In the genomic region with DNA sequence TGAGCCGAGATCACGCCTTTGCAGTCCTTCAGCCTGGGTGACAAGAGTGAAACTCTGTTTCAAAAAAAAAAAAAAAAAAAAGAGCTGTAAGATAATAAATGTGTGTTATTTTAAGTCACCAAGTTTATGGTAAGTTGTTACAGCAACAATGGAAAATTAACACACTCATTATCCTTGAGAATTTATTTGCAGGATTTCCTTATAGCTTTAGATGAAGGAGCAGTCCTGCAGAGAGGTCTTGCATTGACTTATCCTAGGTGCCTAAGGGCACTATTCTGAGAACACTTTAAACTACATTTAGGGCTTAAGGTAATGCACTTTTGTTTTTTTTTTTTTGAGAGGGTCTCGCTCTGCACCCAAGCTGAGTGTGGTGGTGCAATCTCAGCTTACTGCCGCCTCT, we compare ENCODE assay signal across 26 cellular contexts.
"Had no signal": no experiment of that assay in that cellular context is flagged by ENCODE, and none has a peak within 500 bp of the region (broad histone marks: within the 10 kb centered on the region; RNA-seq: fewer than 3 reads in every experiment).

No MANE protein-coding gene starts in this region.

- H3K27me3 ChIP-seq: neural progenitor cell, ovary, right lobe of liver, sigmoid colon, spleen, stomach, thyroid gland, tibial nerve, upper lobe of left lung, vagina had no signal

- H3K4me1 ChIP-seq: neural progenitor cell, parathyroid adenoma, psoas muscle, right lobe of liver, sigmoid colon, stomach, thyroid gland, tibial nerve, upper lobe of left lung, vagina had no signal

- H3K4me3 ChIP-seq: neural progenitor cell, ovary, psoas muscle, right lobe of liver, sigmoid colon, smooth muscle cell, spleen, stomach, thoracic aorta, thyroid gland, tibial nerve, upper lobe of left lung, vagina had no signal

- FAIRE-seq: urothelium cell line had no signal

- H3K36me3 ChIP-seq: neural progenitor cell, ovary, right lobe of liver, sigmoid colon, spleen, stomach, thoracic aorta, thyroid gland, tibial nerve, upper lobe of left lung, vagina had no signal

- H3K27ac ChIP-seq: neural progenitor cell, ovary, parathyroid adenoma, psoas muscle, right lobe of liver, sigmoid colon, spleen, stomach, thoracic aorta, thyroid gland, tibial nerve, upper lobe of left lung, vagina had no signal

- DNase-seq: natural killer cell; occipital lobe; ovary; posterior cingulate gyrus; psoas muscle; right cardiac atrium; right lobe of liver; sigmoid colon; spleen; stimulated activated CD4-positive, alpha-beta T cell treated with anti-CD3 and anti-CD28 coated beads, Interleukin-12 subunit alpha, Interleukin-12 subunit beta, amount 100 ng/mL, for 4 hours; stimulated activated CD4-positive, alpha-beta T cell treated with anti-CD3 and anti-CD28 coated beads, Interleukin-1b, Interleukin-23, amount 100 ng/mL, for 48 hours; stimulated activated CD4-positive, alpha-beta T cell treated with anti-CD3 and anti-CD28 coated beads, Interleukin-4, amount 100 ng/mL, for 24 hours; stimulated activated naive B cell treated with anti-CD40 and anti-IgM and Interleukin-4, amounts not matched to agents 10 μg/mL and 1 μg/mL and 100 μg/mL, for 72 hours; stimulated activated naive CD4-positive, alpha-beta T cell treated with Interleukin-2 at 50 U/mL for 16 hours; stomach; thyroid gland; trophoblast cell; upper lobe of left lung had no signal

- ATAC-seq: natural killer cell; psoas muscle; right cardiac atrium; right lobe of liver; stimulated activated effector memory CD8-positive, alpha-beta T cell treated with anti-CD3 and anti-CD28 coated beads, Interleukin-12 subunit alpha, Interleukin-12 subunit beta, amount 100 ng/mL, for 72 hours; stimulated activated naive B cell treated with anti-CD40 and anti-IgM and Interleukin-4, amounts not matched to agents 10 μg/mL and 1 μg/mL and 100 μg/mL, for 72 hours had no signal

- H3K9me3 ChIP-seq: psoas muscle, thoracic aorta, thyroid gland, vagina had no signal
